28 cellular contexts compared by ENCODE assay signal in the genomic region with DNA sequence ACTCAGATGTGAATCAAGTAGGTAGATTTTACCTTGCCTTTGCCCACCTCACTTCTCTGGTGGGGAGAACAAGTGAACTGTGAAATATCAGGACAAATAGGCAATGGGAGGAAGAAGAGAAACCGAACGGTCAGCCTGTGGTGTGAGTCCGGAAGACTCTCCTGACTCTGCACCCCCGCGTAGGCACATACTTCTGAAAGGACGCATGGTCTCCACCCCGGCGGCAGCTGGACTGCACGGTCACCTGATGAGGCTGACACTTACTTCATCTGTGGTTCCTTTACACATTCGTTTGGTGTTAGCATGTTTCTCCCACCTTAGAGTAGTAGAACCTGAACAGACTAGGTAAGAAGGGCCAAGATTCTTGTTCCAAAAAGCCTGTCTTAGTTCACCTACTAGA.
"Had no signal": no experiment of that assay in that cellular context is flagged by ENCODE, and none has a peak within 500 bp of the region (broad histone marks: within the 10 kb centered on the region; RNA-seq: fewer than 3 reads in every experiment).

No MANE protein-coding gene starts in this region.

- H3K36me3 ChIP-seq: uterus had no signal

- H3K27me3 ChIP-seq: neutrophil, pancreas, right lobe of liver, sigmoid colon, stomach, thyroid gland, tibial nerve, upper lobe of left lung, uterus had no signal

- H3K9me3 ChIP-seq: neutrophil, pancreas, psoas muscle, right lobe of liver, sigmoid colon, stomach, thoracic aorta, thyroid gland, tibial nerve, upper lobe of left lung, uterus had no signal

- H3K27me3 Mint-ChIP-seq: naive thymus-derived CD4-positive, alpha-beta T cell; progenitor cell of endocrine pancreas; stimulated activated naive B cell treated with anti-CD40 and anti-IgM and Interleukin-4, amounts not matched to agents 10 μg/mL and 1 μg/mL and 100 μg/mL, for 72 hours; stimulated activated naive CD8-positive, alpha-beta T cell treated with anti-CD3 and anti-CD28 coated beads, Interleukin-15, Interleukin-2, amounts not matched to agents 100 ng/mL and 50 ng/mL, for 24 hours had no signal

- H3K4me1 ChIP-seq: psoas muscle, right lobe of liver, sigmoid colon, thyroid gland, uterus had no signal

- FAIRE-seq: pancreas, small intestine had no signal

- H3K4me1 Mint-ChIP-seq: stimulated activated naive B cell treated with anti-CD40 and anti-IgM and Interleukin-4, amounts not matched to agents 10 μg/mL and 1 μg/mL and 100 μg/mL, for 72 hours had no signal

- H3K27ac ChIP-seq: neutrophil, pancreas, psoas muscle, right lobe of liver, sigmoid colon, stomach, thoracic aorta, thyroid gland, tibial nerve, upper lobe of left lung, uterus had no signal

- H3K4me3 ChIP-seq: pancreas, psoas muscle, right lobe of liver, sigmoid colon, stomach, thoracic aorta, thyroid gland, tibial nerve, upper lobe of left lung, uterus had no signal

- ATAC-seq: naive thymus-derived CD4-positive, alpha-beta T cell; natural killer cell; psoas muscle; right cardiac atrium; right lobe of liver; stimulated activated effector memory CD8-positive, alpha-beta T cell treated with anti-CD3 and anti-CD28 coated beads, Interleukin-12 subunit alpha, Interleukin-12 subunit beta, amount 100 ng/mL, for 72 hours; stimulated activated naive B cell treated with anti-CD40 and anti-IgM and Interleukin-4, amounts not matched to agents 10 μg/mL and 1 μg/mL and 100 μg/mL, for 72 hours had no signal

- H3K27ac Mint-ChIP-seq: natural killer cell; nephron progenitor cell; stimulated activated effector memory CD8-positive, alpha-beta T cell treated with anti-CD3 and anti-CD28 coated beads, Interleukin-12 subunit alpha, Interleukin-12 subunit beta, amount 100 ng/mL, for 72 hours; stimulated activated naive B cell treated with anti-CD40 and anti-IgM and Interleukin-4, amounts not matched to agents 10 μg/mL and 1 μg/mL and 100 μg/mL, for 72 hours had no signal

- H3K36me3 Mint-ChIP-seq: natural killer cell had no signal

- DNase-seq: naive thymus-derived CD4-positive, alpha-beta T cell; natural killer cell; nephron progenitor cell; nucleus accumbens; pancreas; psoas muscle; right cardiac atrium; right lobe of liver; sigmoid colon; small intestine; stimulated activated CD4-positive, alpha-beta T cell treated with anti-CD3 and anti-CD28 coated beads, Interleukin-15, amount 100 ng/mL, for 24 hours; stimulated activated CD4-positive, alpha-beta T cell treated with anti-CD3 and anti-CD28 coated beads, Interleukin-2, amount 100 ng/mL, for 24 hours; stimulated activated CD4-positive, alpha-beta T cell treated with anti-CD3 and anti-CD28 coated beads, Interleukin-2, amount 100 ng/mL, for 48 hours; stimulated activated CD4-positive, alpha-beta T cell treated with anti-CD3 and anti-CD28 coated beads, Interleukin-4, amount 100 ng/mL, for 24 hours; stimulated activated naive B cell treated with anti-CD40 and anti-IgM and Interleukin-4, amounts not matched to agents 10 μg/mL and 1 μg/mL and 100 μg/mL, for 72 hours; stimulated activated naive CD4-positive, alpha-beta T cell treated with Interleukin-2 at 50 U/mL for 16 hours; stomach; thyroid gland; trophoblast cell; upper lobe of left lung; uterus had no signal

- H3K4me3 Mint-ChIP-seq: naive thymus-derived CD4-positive, alpha-beta T cell; natural killer cell; nephron progenitor cell; neural crest cell; stimulated activated effector memory CD8-positive, alpha-beta T cell treated with anti-CD3 and anti-CD28 coated beads, Interleukin-12 subunit alpha, Interleukin-12 subunit beta, amount 100 ng/mL, for 72 hours; stimulated activated naive B cell treated with anti-CD40 and anti-IgM and Interleukin-4, amounts not matched to agents 10 μg/mL and 1 μg/mL and 100 μg/mL, for 72 hours; stimulated activated naive CD8-positive, alpha-beta T cell treated with anti-CD3 and anti-CD28 coated beads, Interleukin-15, Interleukin-2, amounts not matched to agents 100 ng/mL and 50 ng/mL, for 24 hours had no signal

- H3K9me3 Mint-ChIP-seq: naive thymus-derived CD4-positive, alpha-beta T cell; natural killer cell; nephron progenitor cell; neural crest cell; stimulated activated effector memory CD8-positive, alpha-beta T cell treated with anti-CD3 and anti-CD28 coated beads, Interleukin-12 subunit alpha, Interleukin-12 subunit beta, amount 100 ng/mL, for 72 hours; stimulated activated naive B cell treated with anti-CD40 and anti-IgM and Interleukin-4, amounts not matched to agents 10 μg/mL and 1 μg/mL and 100 μg/mL, for 72 hours; stimulated activated naive CD8-positive, alpha-beta T cell treated with anti-CD3 and anti-CD28 coated beads, Interleukin-15, Interleukin-2, amounts not matched to agents 100 ng/mL and 50 ng/mL, for 24 hours had no signal
